Comparison of ENCODE assay signal across 3 cellular contexts in the genomic region with DNA sequence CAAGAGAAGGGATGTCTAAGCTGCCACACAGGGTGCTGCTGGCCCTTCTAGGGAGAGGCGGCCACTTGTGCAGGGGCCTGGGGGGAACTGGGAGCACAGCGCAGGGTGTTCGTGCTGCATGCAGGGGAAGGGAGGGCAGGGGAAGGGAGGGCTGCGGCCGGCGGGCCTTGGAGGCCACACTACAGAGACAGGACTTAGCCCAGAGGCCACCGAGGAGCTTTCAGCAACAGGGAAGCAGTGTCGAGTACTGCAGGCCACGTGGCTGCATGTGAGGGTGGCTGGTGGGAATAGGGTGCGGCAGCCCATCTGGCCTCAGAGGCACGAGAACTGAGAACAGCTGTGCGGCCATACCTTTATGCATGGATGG. TPM values are rescaled to one million over a fixed set of nuclear protein-coding genes. Genes with fewer than 3 reads are reported as not detected.
"Had no signal": no experiment of that assay in that cellular context is flagged by ENCODE, and none has a peak within 500 bp of the region (broad histone marks: within the 10 kb centered on the region; RNA-seq: fewer than 3 reads in every experiment).

No MANE protein-coding gene starts in this region.

RNA-seq across cellular contexts. Expression of a gene that starts 35.8 kb away (rescaled TPM):
- total RNA-seq: activated CD8-positive, alpha-beta T cell treated with anti-CD3 and anti-CD28 coated beads, Interleukin-2, amount 10 ng/mL, durations not matched to agents 7 days and 5 days; SJSA1; T-helper 1 cell treated with Interleukin-12 subunit alpha and Interleukin-12 subunit beta and Interleukin-4 antibody, amounts not matched to agents 30 ng/mL and 1 ng/mL, for 36 hours had no signal
